9 cellular contexts compared by ENCODE assay signal in the genomic region with DNA sequence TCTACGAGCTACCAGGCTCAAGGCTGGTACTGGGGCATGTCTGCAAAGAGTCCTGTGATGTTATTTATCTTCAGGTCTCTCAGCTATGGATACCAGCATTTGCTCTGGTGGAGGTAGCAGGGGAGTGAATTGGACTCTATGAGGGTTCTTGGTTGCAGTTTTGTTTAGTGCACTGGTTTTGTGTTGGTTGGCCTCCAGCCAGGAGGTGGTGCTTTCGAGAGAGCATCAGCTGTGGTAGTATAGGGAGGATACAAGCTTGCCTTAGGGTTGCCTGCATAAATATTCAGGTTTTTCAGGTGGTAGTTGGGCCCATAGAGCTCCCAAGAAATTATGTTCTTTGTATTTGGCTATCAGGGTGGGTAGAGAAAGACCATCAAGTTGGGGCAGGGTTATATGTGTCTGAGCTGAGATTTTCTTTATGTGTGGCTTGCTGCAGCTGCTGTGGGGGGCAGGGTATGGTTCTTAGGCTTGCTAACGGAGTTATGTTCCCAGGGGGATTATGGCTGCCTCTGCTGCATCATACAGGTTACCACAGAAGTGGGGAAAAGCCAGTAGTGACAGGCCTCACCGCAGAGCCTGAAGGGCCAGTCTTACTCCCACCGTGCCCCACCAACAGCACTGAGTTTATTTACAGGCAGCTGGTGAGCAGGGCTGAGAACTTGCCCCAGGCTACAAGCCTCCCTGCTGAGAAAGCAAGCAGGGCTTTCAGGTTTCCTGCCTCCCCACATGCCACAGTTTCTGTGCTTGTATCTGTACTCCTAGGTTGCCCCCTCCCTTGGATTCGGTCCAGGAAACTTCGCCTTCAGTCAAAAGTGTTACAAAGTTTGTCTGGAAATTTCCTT. TPM values are rescaled to one million over a fixed set of nuclear protein-coding genes. Genes with fewer than 3 reads are reported as not detected.
DNase-seq lines count a peak whose midpoint lies in the region; ATAC-seq and TF ChIP-seq lines count a peak whose summit lies in the region.
"Had no signal": no experiment of that assay in that cellular context is flagged by ENCODE, and none has a peak within 500 bp of the region (broad histone marks: within the 10 kb centered on the region; RNA-seq: fewer than 3 reads in every experiment).

No MANE protein-coding gene starts in this region.

- peak overlapping the region; percentile 78 for H3K4me2 ChIP-seq in PC-9
- H3K4me2 ChIP-seq in osteoblast (ENCODE audit: insufficient read depth, low read length), result peak overlapping the region; percentile 1
- H3K4me2 ChIP-seq: hepatocyte had no signal

- DNase-seq in PC-9 (peak; percentile 76 to 98), osteoblast (ENCODE audit: insufficient read length, low spot score, missing footprints) (no peak), 8988T (no peak)
- no peak for DNase-seq in naive thymus-derived CD8-positive, alpha-beta T cell
- DNase-seq in stimulated activated CD4-positive, alpha-beta T cell treated with anti-CD3 and anti-CD28 coated beads, Interleukin-4, amount 100 ng/mL, for 24 hours, result no peak
- DNase-seq: activated naive CD8-positive, alpha-beta T cell treated with anti-CD3 and anti-CD28 coated beads, Interleukin-2, amount 10 ng/mL, durations not matched to agents 7 days and 5 days had no signal

- no TSS peak for BruUV-seq in PC-9 (replicated peaks; lab: Mats Ljungman, UMichigan)

- H3K36me3 Mint-ChIP-seq in naive thymus-derived CD8-positive, alpha-beta T cell, result peaks cover 9 to 22% (median 16%) of the 10 kb centered on the region in 3 donors

- no peak for TF ChIP-seq CTCF in PC-9 (conservative IDR thresholded peaks at IDR 0.05)
- TF ChIP-seq CTCF in osteoblast (IDR thresholded peaks at IDR 0.05; ENCODE audit: extremely low read depth, low read depth, low read length), result no peak

- no peaks in the 10 kb centered on the region for H3K36me3 ChIP-seq in PC-9 (ENCODE audit: low read depth)
- no peaks in the 10 kb centered on the region for H3K36me3 ChIP-seq in osteoblast (ENCODE audit: insufficient read depth, low read length)

- CTCF ChIA-PET in PC-9 (lab: Charles Lee), result no interaction called here

- peak overlapping the region in 1 of 10 donors; percentile 17 for H3K27ac Mint-ChIP-seq in naive thymus-derived CD8-positive, alpha-beta T cell
- H3K27ac Mint-ChIP-seq: activated naive CD8-positive, alpha-beta T cell treated with anti-CD3 and anti-CD28 coated beads, Interleukin-2, amount 10 ng/mL, durations not matched to agents 7 days and 5 days had no signal

- POLR2A ChIA-PET in PC-9 (lab: Charles Lee; ENCODE audit: unreplicated experiment), result interaction anchor here (0.6 kb wide), 1 partner anchor 1580 kb away, joined by 13 read pairs; no protein-coding TSS in a partner anchor
- POLR2A ChIA-PET in naive thymus-derived CD8-positive, alpha-beta T cell (lab: Charles Lee), result interaction anchor here (0.6 kb wide), 1 partner anchor 1739 kb away, joined by 6 read pairs; no protein-coding TSS in a partner anchor

- intact Hi-C loops in PC-9 (cut with micrococcal nuclease; ENCODE audit: unreplicated experiment), result no loop called here

- H3K4me3 ChIP-seq in PC-9 (peak overlapping the region; percentile 43; the same call in 1 of the 2 replicates), osteoblast (ENCODE audit: insufficient read depth, low read length) (no peak overlapping the region)
- H3K4me3 ChIP-seq: hepatocyte had no signal

- H3K9me2 ChIP-seq in PC-9 (ENCODE audit: insufficient read depth), result 0 out of 2 replicates have a peak, but pooled peaks cover 1% of the 10 kb centered on the region

- H3F3A ChIP-seq in PC-9 (ENCODE audit: insufficient read depth, low read depth), result peaks cover 15% of the 10 kb centered on the region

- H3K27me3 Mint-ChIP-seq in naive thymus-derived CD8-positive, alpha-beta T cell, result peaks cover 0 to 3% (median 0%) of the 10 kb centered on the region in 5 donors
- H3K27me3 Mint-ChIP-seq: activated naive CD8-positive, alpha-beta T cell treated with anti-CD3 and anti-CD28 coated beads, Interleukin-2, amount 10 ng/mL, durations not matched to agents 7 days and 5 days had no signal

- peak; percentile 83 for ATAC-seq in GM19372 (IDR thresholded peaks at IDR 0.05; ENCODE audit: low read depth, unreplicated experiment)
- ATAC-seq in HG02970 (IDR thresholded peaks at IDR 0.05; ENCODE audit: low FRiP score, unreplicated experiment), result peak; percentile 60
- no peak for ATAC-seq in naive thymus-derived CD8-positive, alpha-beta T cell

- H3K27ac ChIP-seq in PC-9, result peak overlapping the region; percentile 89
- H3K27ac ChIP-seq in osteoblast (ENCODE audit: low read depth, low read length), result no peak overlapping the region
- H3K27ac ChIP-seq: hepatocyte had no signal

- peaks cover 12 to 25% (median 17%) of the 10 kb centered on the region in 4 donors for H3K4me1 Mint-ChIP-seq in naive thymus-derived CD8-positive, alpha-beta T cell

- peak overlapping the region; percentile 44 for H2AFZ ChIP-seq in PC-9
- peak overlapping the region; percentile 47 for H2AFZ ChIP-seq in osteoblast (ENCODE audit: low read length)
- H2AFZ ChIP-seq: hepatocyte had no signal

- H3K4me1 ChIP-seq in PC-9 (replicated peaks; ENCODE audit: insufficient read depth) (peaks cover 28% of the 10 kb centered on the region), osteoblast (ENCODE audit: insufficient read depth, low read length) (no peaks in the 10 kb centered on the region)

- H3K9me3 ChIP-seq in PC-9 (ENCODE audit: insufficient read depth, low read depth) (no peaks in the 10 kb centered on the region), osteoblast (ENCODE audit: low read depth, low read length) (no peaks in the 10 kb centered on the region)

- H3K9me3 Mint-ChIP-seq in naive thymus-derived CD8-positive, alpha-beta T cell, result peaks cover 0 to 24% (median 15%) of the 10 kb centered on the region in 9 donors

- H3K27me3 ChIP-seq in PC-9 (ENCODE audit: insufficient read depth, low read depth), result no peaks in the 10 kb centered on the region
- H3K27me3 ChIP-seq in osteoblast (ENCODE audit: insufficient read depth, low read length), result no peaks in the 10 kb centered on the region
- H3K27me3 ChIP-seq: hepatocyte had no signal

- H3K79me2 ChIP-seq in PC-9 (ENCODE audit: low read depth) (peaks cover 4% of the 10 kb centered on the region; the same call in 1 of the 2 replicates), osteoblast (ENCODE audit: insufficient read depth, low read length) (no peaks in the 10 kb centered on the region)
- H3K79me2 ChIP-seq: hepatocyte had no signal

- H3K4me3 Mint-ChIP-seq in naive thymus-derived CD8-positive, alpha-beta T cell, result no peak overlapping the region
- H3K4me3 Mint-ChIP-seq: activated naive CD8-positive, alpha-beta T cell treated with anti-CD3 and anti-CD28 coated beads, Interleukin-2, amount 10 ng/mL, durations not matched to agents 7 days and 5 days had no signal

- H4K20me1 ChIP-seq in PC-9 (ENCODE audit: insufficient read depth) (no peaks in the 10 kb centered on the region), osteoblast (ENCODE audit: insufficient read depth, low read length) (no peaks in the 10 kb centered on the region)

RNA-seq across cellular contexts. Expression of a gene that starts 9.8 kb away (rescaled TPM):
- total RNA-seq in PC-9 (2021) (14.4 and 18.4 TPM in 2 replicates), osteoblast (29.7 and 32.1 TPM in 2 replicates)
- 10 to 100 TPM; 39.8 to 42.7 TPM for total RNA-seq in naive thymus-derived CD8-positive, alpha-beta T cell
- 10 to 100 TPM; 14.0 to 21.6 (median 20.5) TPM for polyA plus RNA-seq in naive thymus-derived CD8-positive, alpha-beta T cell

RNA-seq across cellular contexts. Expression of a gene that starts 50.4 kb away (rescaled TPM):
- total RNA-seq in PC-9 (2021) (not detected in 2 replicates), osteoblast (not detected in 2 replicates)
- not detected for total RNA-seq in naive thymus-derived CD8-positive, alpha-beta T cell
- polyA plus RNA-seq in naive thymus-derived CD8-positive, alpha-beta T cell, result not detected
- total RNA-seq: activated naive CD8-positive, alpha-beta T cell treated with anti-CD3 and anti-CD28 coated beads, Interleukin-2, amount 10 ng/mL, durations not matched to agents 7 days and 5 days had no signal

Comparison
In these comparisons a context has a peak if more than half of its experiments do, and no peak if none do; other contexts are left out.
1. ATAC-seq: peak in GM19372 (single experiment) and HG02970 (single experiment); none in naive thymus-derived CD8-positive, alpha-beta T cell (0 of 2).
2. DNase-seq: peak in PC-9 (2 of 2); none in osteoblast (single experiment), naive thymus-derived CD8-positive, alpha-beta T cell (0 of 10), stimulated activated CD4-positive, alpha-beta T cell treated with anti-CD3 and anti-CD28 coated beads, Interleukin-4, amount 100 ng/mL, for 24 hours (single experiment) and 8988T (single experiment).